ENCODE assay signal across 24 cellular contexts in genomic region chr2:219087371-219087770, GRCh38. TPM values are rescaled to one million over a fixed set of nuclear protein-coding genes. Genes with fewer than 3 reads are reported as not detected.
A peak's percentile ranks its signal among the peaks of the same experiment; 100 is the strongest.
DNase-seq lines count a peak whose midpoint lies in the region; FAIRE-seq and TF ChIP-seq lines count a peak whose summit lies in the region.
"Had no signal": no experiment of that assay in that cellular context is flagged by ENCODE, and none has a peak within 500 bp of the region (broad histone marks: within the 10 kb centered on the region; RNA-seq: fewer than 3 reads in every experiment).

No MANE protein-coding gene starts in this region.

- H3K23ac ChIP-seq in H1 (ENCODE audit: insufficient read length) = no peak overlapping the region

- no peak for TF ChIP-seq EP300 in H1 (IDR thresholded peaks at IDR 0.05; ENCODE audit: borderline replicate concordance in 1 of 2, low read depth in 2 of 2, low read length in 2 of 2)

- 0 out of 2 replicates have a peak overlapping the region, but pooled peaks have one; percentile 42 for H4K8ac ChIP-seq in H1 (ENCODE audit: extremely low read depth, insufficient read depth, low read length)

- no peak for TF ChIP-seq CTCF in H1 (IDR thresholded peaks at IDR 0.05; ENCODE audit: control extremely low read depth in 1 of 3, insufficient read depth in 1 of 3, low read depth in 1 of 3, low read length in 3 of 3)

- no peak overlapping the region for H3K56ac ChIP-seq in H1 (replicated peaks; ENCODE audit: insufficient read length, low read depth, low read length)

- H3K36me3 ChIP-seq in SJCRH30 (0 out of 2 replicates have a peak, but pooled peaks cover 2% of the 10 kb centered on the region), H1 (ENCODE audit: control insufficient read depth in 2 of 4, insufficient read depth in 4 of 4, low read length in 3 of 4) (no peaks in the 10 kb centered on the region)
- H3K36me3 ChIP-seq: MG63 had no signal

- no peaks in the 10 kb centered on the region for H3K23me2 ChIP-seq in H1 (ENCODE audit: low read depth, low read length)

- H3K27me3 ChIP-seq in SJCRH30 (no peaks in the 10 kb centered on the region), H1 (replicated peaks in 1 of 4; ENCODE audit: control insufficient read depth in 3 of 4, extremely low read depth in 1 of 4, insufficient read depth in 3 of 4, low read length in 3 of 4) (no peaks in the 10 kb centered on the region)
- H3K27me3 ChIP-seq: MG63 had no signal

- no peak overlapping the region for H2BK5ac ChIP-seq in H1 (ENCODE audit: low read depth, low read length)

- H4K20me1 ChIP-seq in H1 (replicated peaks in 1 of 2; ENCODE audit: control insufficient read depth in 1 of 2, insufficient read depth in 2 of 2, low read length in 2 of 2) = peaks cover 0 to 4% of the 10 kb centered on the region in 2 experiments

- no peak overlapping the region; a peak in 1 of 7 replicates for H3K9ac ChIP-seq in H1 (replicated peaks in 1 of 4; ENCODE audit: extremely low read depth in 1 of 4, low read depth in 3 of 4, low read length in 3 of 4)

- no peak overlapping the region for H3K4ac ChIP-seq in H1 (replicated peaks; ENCODE audit: insufficient read length, low read depth, low read length)

- H3K14ac ChIP-seq in H1 (ENCODE audit: insufficient read length) = no peak overlapping the region

- DNase-seq in NCI-H2171 treated with DMSO at 0.1 percent for 48 hours (lab: John Stamatoyannopoulos, UW) = peak; percentile 84
- peak; percentile 97 to 99 for DNase-seq in SJCRH30
- no peak for DNase-seq in H1 (ENCODE audit: low read depth in 1 of 2, low spot score in 2 of 2)
- DNase-seq in putamen (ENCODE audit: low spot score) = peak; percentile 7
- no peak for DNase-seq in superior temporal gyrus (ENCODE audit: extremely low spot score)
- no peak for DNase-seq in activated CD4-positive, CD25-positive, alpha-beta regulatory T cell (lab: John Stamatoyannopoulos, UW)
- no peak for DNase-seq in NCI-H187 treated with DMSO at 0.1 percent for 48 hours (lab: John Stamatoyannopoulos, UW)
- no peak for DNase-seq in T-helper 1 cell
- DNase-seq: CD4-positive, alpha-beta T cell; COR-L47; DND-41; GOT3; MG63; NCI-H1048; NCI-H1436; NCI-H2029 treated with DMSO at 0.1 percent for 48 hours; NCI-H69; T-cell had no signal

- TF ChIP-seq POLR2A in H1 (IDR thresholded peaks at IDR 0.05; ENCODE audit: control extremely low read depth in 1 of 2, low read depth in 2 of 2, low read length in 2 of 2) = no peak

- POLR2A ChIA-PET in H1 (lab: Charles Lee; ENCODE audit: partially characterized antibody) = no interaction called here

- H2AK5ac ChIP-seq in H1 (ENCODE audit: low read depth, low read length) = no peak overlapping the region

- no peak overlapping the region for H2BK15ac ChIP-seq in H1 (ENCODE audit: low read length)

- H3K79me2 ChIP-seq in H1 (ENCODE audit: control insufficient read depth in 1 of 2, insufficient read depth in 2 of 2, low read length in 2 of 2) = no peaks in the 10 kb centered on the region

- no peak overlapping the region for H2BK20ac ChIP-seq in H1 (ENCODE audit: low read length)

- FAIRE-seq in H1 (lab: Jason Lieb, UNC) = no peak
- FAIRE-seq: GM12891, HepG2, K562 had no signal

- H3K4me1 ChIP-seq in SJCRH30 (peaks cover 29% of the 10 kb centered on the region), H1 (replicated peaks in 1 of 4; ENCODE audit: control insufficient read depth in 3 of 4, insufficient read depth in 4 of 4, low read length in 3 of 4) (no peaks in the 10 kb centered on the region)

- H4K5ac ChIP-seq in H1 (ENCODE audit: insufficient read length, low read depth, low read length) = no peak overlapping the region

- peak overlapping the region; percentile 38 for H3K4me3 ChIP-seq in SJCRH30
- no peak overlapping the region for H3K4me3 ChIP-seq in H1 (ENCODE audit: extremely low read depth in 1 of 4, insufficient read depth in 2 of 4, low read depth in 3 of 4, low read length in 4 of 4)
- H3K4me3 ChIP-seq: K562, MG63 had no signal

- H3K4me2 ChIP-seq in H1 (ENCODE audit: insufficient read depth in 1 of 2, low read depth in 2 of 2, low read length in 2 of 2) = no peak overlapping the region

- no peak overlapping the region for H4K91ac ChIP-seq in H1 (replicated peaks; ENCODE audit: insufficient read length, low read length)

- H3K18ac ChIP-seq in H1 (ENCODE audit: extremely low read depth, low read length) = no peak overlapping the region

- 84% methylated on average over 5 of the region's 5 CpGs; no CpG with 5 or more reads in 1 of the 2 experiments for WGBS in H1 (ENCODE audit: extremely low coverage in 1 of 2, insufficient coverage in 1 of 2, insufficient read length in 1 of 2, insufficient replicate concordance in 2 of 2, low coverage in 1 of 2, low lambda C conversion rate in 2 of 2, missing lambda C conversion rate in 1 of 2), 2 experiments

- H3K9me3 ChIP-seq in SJCRH30 (replicated peaks) (0 out of 2 replicates have a peak, but pooled peaks cover 2% of the 10 kb centered on the region), H1 (ENCODE audit: insufficient read depth in 2 of 2, low read depth in 1 of 2, low read length in 1 of 2) (no peaks in the 10 kb centered on the region)
- H3K9me3 ChIP-seq: MG63 had no signal

- no peak overlapping the region for H2AFZ ChIP-seq in H1 (ENCODE audit: low read length)

- H2BK120ac ChIP-seq in H1 (replicated peaks; ENCODE audit: low read depth, low read length) = no peak overlapping the region

- H3K27ac ChIP-seq in SJCRH30 (peak overlapping the region; percentile 100), H1 (ENCODE audit: low read depth, low read length) (no peak overlapping the region)

- TF ChIP-seq RAD21 in H1 (IDR thresholded peaks at IDR 0.05 in 1 of 2, conservative IDR thresholded peaks at IDR 0.05 in 1 of 2; ENCODE audit: low read depth in 2 of 2, low read length in 2 of 2) = no peak

- no peaks in the 10 kb centered on the region for H3K79me1 ChIP-seq in H1 (ENCODE audit: low read depth, low read length)

- CTCF ChIA-PET in H1 (lab: Charles Lee; ENCODE audit: partially characterized antibody) = interaction anchor here (0.9 to 62.8 kb wide), 6 partner anchors 14 to 67 kb away, joined by 3 to 1777 read pairs (median 14); no protein-coding TSS in a partner anchor

- no peak overlapping the region for H2BK12ac ChIP-seq in H1 (ENCODE audit: low read depth, low read length)

TF ChIP-seq in H1, 55 proteins besides CTCF, POLR2A, EP300 and RAD21:
- no peak for TF ChIP-seq SIX5 (IDR thresholded peaks at IDR 0.05; ENCODE audit: low read depth, low read length)
- no peak for TF ChIP-seq KDM4A (IDR thresholded peaks at IDR 0.05; ENCODE audit: low read depth, low read length, severe bottlenecking)
- TF ChIP-seq SUZ12 (IDR thresholded peaks at IDR 0.05; ENCODE audit: low read length) = no peak
- TF ChIP-seq TAF1 (IDR thresholded peaks at IDR 0.05; ENCODE audit: low read depth, low read length) = no peak
- no peak for TF ChIP-seq CBX5 (IDR thresholded peaks at IDR 0.05; ENCODE audit: low read depth, low read length)
- no peak for TF ChIP-seq BCL11A (IDR thresholded peaks at IDR 0.05; ENCODE audit: low read depth in 2 of 2, low read length in 2 of 2)
- TF ChIP-seq POLR2AphosphoS5 (IDR thresholded peaks at IDR 0.05; ENCODE audit: low read depth, low read length) = no peak
- TF ChIP-seq RNF2 (IDR thresholded peaks at IDR 0.05; ENCODE audit: borderline replicate concordance, low read depth, low read length, missing control alignments, poor library complexity, severe bottlenecking) = no peak
- TF ChIP-seq SIRT6 (IDR thresholded peaks at IDR 0.05; ENCODE audit: low read length) = no peak
- no peak for TF ChIP-seq RFX5 (IDR thresholded peaks at IDR 0.05; ENCODE audit: borderline replicate concordance, low read depth, low read length)
- no peak for TF ChIP-seq TEAD4 (IDR thresholded peaks at IDR 0.05; ENCODE audit: low read depth, low read length)
- TF ChIP-seq HDAC2 (IDR thresholded peaks at IDR 0.05; ENCODE audit: borderline replicate concordance in 1 of 2, low read depth in 2 of 2, low read length in 2 of 2) = no peak
- TF ChIP-seq SP4 (IDR thresholded peaks at IDR 0.05; ENCODE audit: low read length) = no peak
- no peak for TF ChIP-seq RXRA (IDR thresholded peaks at IDR 0.05; ENCODE audit: insufficient read depth, low read depth, low read length)

RNA-seq across cellular contexts. Expression of gene IHH, which starts 26.6 kb away (rescaled TPM):
- 0.10 TPM in 1 of 2 replicates, not detected in the other for total RNA-seq in SJCRH30 (2014; rRNA removed; shearing (Covaris generic))
- not detected in 2 replicates for total RNA-seq in H1 (2021; fragmentation: NEBNext Ultra II Directional; extraction: Animal tissue kit (Norgen Biotek cat#: 25700))
- 0.03 and 0.13 TPM in 2 replicates for polyA plus RNA-seq in H1 (2011; rRNA removed)
- polyA plus RNA-seq in H1 (2011; cell fraction: cytosol; rRNA removed) = not detected
- not detected for polyA plus RNA-seq in H1 (2011; cell fraction: nucleus; rRNA removed)
- 0.08 to 0.17 TPM (median 0.14 TPM) in 4 replicates for polyA plus RNA-seq in H1 (2012, experiment 1 of 2)
- polyA plus RNA-seq in H1 (2012, experiment 2 of 2) = 0.10 TPM
- polyA plus RNA-seq in H1 (2013, experiment 1 of 2) = 0.02 TPM
- 0.02 TPM for polyA plus RNA-seq in H1 (2013, experiment 2 of 2)
- not detected in 2 replicates for polyA minus RNA-seq in H1 (2011; rRNA and poly(A)+ RNA removed)
- not detected for polyA minus RNA-seq in H1 (2011; cell fraction: cytosol; rRNA and poly(A)+ RNA removed)
- not detected for polyA minus RNA-seq in H1 (2011; cell fraction: nucleus; rRNA and poly(A)+ RNA removed)
- total RNA-seq: CD4-positive, alpha-beta T cell; LHCN-M2 had no signal
- polyA plus RNA-seq: HepG2, K562 had no signal

RNA-seq across cellular contexts. Expression of gene CFAP65, which starts 46.1 kb away (rescaled TPM):
- not detected in 2 replicates for total RNA-seq in SJCRH30 (2014; rRNA removed; shearing (Covaris generic))
- total RNA-seq in H1 (2021; fragmentation: NEBNext Ultra II Directional; extraction: Animal tissue kit (Norgen Biotek cat#: 25700)) = 0.13 and 0.19 TPM in 2 replicates
- polyA plus RNA-seq in H1 (2011; rRNA removed) = 0.38 and 0.45 TPM in 2 replicates
- polyA plus RNA-seq in H1 (2011; cell fraction: cytosol; rRNA removed) = 1.0 TPM
- 0.88 TPM for polyA plus RNA-seq in H1 (2011; cell fraction: nucleus; rRNA removed)
- 0.32 to 0.68 TPM (median 0.52 TPM) in 4 replicates for polyA plus RNA-seq in H1 (2012, experiment 1 of 2)
- 0.33 TPM for polyA plus RNA-seq in H1 (2012, experiment 2 of 2)
- polyA plus RNA-seq in H1 (2013, experiment 1 of 2) = 0.18 TPM
- 0.18 TPM for polyA plus RNA-seq in H1 (2013, experiment 2 of 2)
- 0.35 and 0.76 TPM in 2 replicates for polyA minus RNA-seq in H1 (2011; rRNA and poly(A)+ RNA removed)
- polyA minus RNA-seq in H1 (2011; cell fraction: cytosol; rRNA and poly(A)+ RNA removed) = not detected
- 0.20 TPM for polyA minus RNA-seq in H1 (2011; cell fraction: nucleus; rRNA and poly(A)+ RNA removed)
- total RNA-seq: CD4-positive, alpha-beta T cell; HepG2; HT-29; K562; LHCN-M2 had no signal
- polyA plus RNA-seq: BJ, K562 had no signal

Comparison
In these comparisons a context has a peak if more than half of its experiments do, and no peak if none do; other contexts are left out.
1. DNase-seq: peak in NCI-H2171 treated with DMSO at 0.1 percent for 48 hours (single experiment), SJCRH30 (2 of 2) and putamen (single experiment); none in H1 (0 of 2), superior temporal gyrus (single experiment), activated CD4-positive, CD25-positive, alpha-beta regulatory T cell (0 of 4), NCI-H187 treated with DMSO at 0.1 percent for 48 hours (single experiment) and T-helper 1 cell (0 of 5).